21 cellular contexts compared by ENCODE assay signal in genomic region chr11:60922906-60923305, GRCh38. TPM values are rescaled to one million over a fixed set of nuclear protein-coding genes. Genes with fewer than 3 reads are reported as not detected.
"Had no signal": no experiment of that assay in that cellular context is flagged by ENCODE, and none has a peak within 500 bp of the region (broad histone marks: within the 10 kb centered on the region; RNA-seq: fewer than 3 reads in every experiment).

No MANE protein-coding gene starts in this region.

- H3K27me3 ChIP-seq: ascending aorta, foreskin keratinocyte, neural progenitor cell had no signal

- H3K4me2 ChIP-seq: neural progenitor cell had no signal

- H3K27ac Mint-ChIP-seq: activated CD4-positive, alpha-beta T cell treated with anti-CD3 and anti-CD28 coated beads, Interleukin-2, amount 10 ng/mL, durations not matched to agents 24 days and 14 days; activated CD8-positive, alpha-beta T cell treated with anti-CD3 and anti-CD28 coated beads for 36 hours had no signal

- H3K27ac ChIP-seq: ascending aorta, foreskin keratinocyte, neural progenitor cell, prostate gland, right atrium auricular region, skin epidermis, thoracic aorta, upper lobe of left lung had no signal

- H3K36me3 ChIP-seq: neural progenitor cell had no signal

- H3K4me1 ChIP-seq: prostate gland had no signal

- ATAC-seq: activated CD8-positive, alpha-beta T cell treated with anti-CD3 and anti-CD28 coated beads for 36 hours; effector memory CD8-positive, alpha-beta T cell; foreskin keratinocyte had no signal

- H3K4me3 Mint-ChIP-seq: activated CD4-positive, alpha-beta T cell treated with anti-CD3 and anti-CD28 coated beads, Interleukin-2, amount 10 ng/mL, durations not matched to agents 24 days and 14 days; activated CD8-positive, alpha-beta T cell treated with anti-CD3 and anti-CD28 coated beads for 36 hours had no signal

- H3K9me3 Mint-ChIP-seq: activated CD4-positive, alpha-beta T cell treated with anti-CD3 and anti-CD28 coated beads, Interleukin-2, amount 10 ng/mL, durations not matched to agents 24 days and 14 days; activated CD8-positive, alpha-beta T cell treated with anti-CD3 and anti-CD28 coated beads for 36 hours; effector memory CD8-positive, alpha-beta T cell; neural progenitor cell had no signal

- H3K9ac ChIP-seq: neural progenitor cell had no signal

- H2AFZ ChIP-seq: neural progenitor cell had no signal

- DNase-seq: activated CD4-positive, alpha-beta T cell treated with anti-CD3 and anti-CD28 coated beads, Interleukin-2, amount 10 ng/mL, durations not matched to agents 24 days and 14 days; activated CD8-positive, alpha-beta T cell treated with anti-CD3 and anti-CD28 coated beads for 36 hours; activated effector memory CD4-positive, alpha-beta T cell treated with anti-CD3 and anti-CD28 coated beads, Interleukin-2, amount 50 U/mL, for 16 hours; activated naive CD4-positive, alpha-beta T cell treated with anti-CD3 and anti-CD28 coated beads, Interleukin-2, amount 50 U/mL, for 16 hours; activated T-cell treated with anti-CD3 and anti-CD28 coated beads, Interleukin-2, amount 50 U/mL, for 48 hours; dermis blood vessel endothelial cell; effector memory CD8-positive, alpha-beta T cell; foreskin keratinocyte; stimulated activated CD4-positive, alpha-beta T cell treated with anti-CD3 and anti-CD28 coated beads, Interleukin-4, amount 100 ng/mL, for 1 hour; T1000; upper lobe of left lung had no signal

- H3K9me3 ChIP-seq: ascending aorta, prostate gland, right atrium auricular region, thoracic aorta, upper lobe of left lung had no signal

- H3K4me3 ChIP-seq: ascending aorta, lung, neural progenitor cell, prostate gland, right atrium auricular region, skin epidermis, thoracic aorta, upper lobe of left lung had no signal

RNA-seq across cellular contexts. Expression of gene CD6, which starts 48.6 kb away (rescaled TPM):
- total RNA-seq: ascending aorta, bronchial epithelial cell, dermis blood vessel endothelial cell, fibroblast of lung, osteocyte had no signal
- polyA plus RNA-seq: fibroblast of lung had no signal
